In the genomic region with DNA sequence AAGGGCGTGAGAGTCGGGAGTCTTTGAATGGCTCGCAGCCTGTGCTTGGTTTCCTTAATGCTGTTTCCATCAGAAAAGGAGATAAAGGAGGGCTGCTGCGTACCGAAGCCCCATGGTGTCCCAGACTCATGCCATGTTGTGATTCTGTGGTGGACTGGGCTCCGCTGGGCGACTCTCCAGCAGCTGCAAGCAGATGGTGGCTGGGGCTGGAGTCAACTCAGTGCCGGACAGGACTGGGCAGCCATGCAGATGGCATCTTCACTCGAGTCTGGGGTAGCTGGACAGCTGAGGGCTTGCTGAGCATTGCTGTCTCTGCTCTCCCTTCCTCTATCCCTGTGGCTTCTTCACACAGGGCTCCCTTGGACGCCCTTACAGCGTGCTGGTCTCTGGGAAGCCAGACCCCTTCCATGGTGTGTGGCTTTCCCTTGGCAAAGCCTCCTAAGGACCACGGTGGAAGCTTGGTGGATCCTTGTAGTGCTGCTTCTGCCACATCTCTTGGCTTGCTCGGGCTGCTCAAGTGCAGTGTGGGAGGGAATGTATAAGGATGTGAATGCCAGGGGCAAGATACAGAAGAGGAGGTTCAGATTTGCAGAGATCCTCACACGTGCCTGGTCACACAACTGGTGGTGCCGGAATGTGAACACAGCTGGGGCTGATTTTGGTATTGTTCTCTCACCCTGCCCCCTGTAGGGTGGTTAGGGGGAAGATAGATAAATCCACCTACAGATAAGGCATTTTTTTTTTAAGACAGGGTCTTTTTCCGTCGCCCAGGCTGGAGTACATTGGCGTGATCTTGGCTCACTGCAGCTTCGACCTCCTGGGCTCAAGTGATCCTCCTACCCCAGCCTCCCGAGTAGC, we compare ENCODE assay signal across 21 cellular contexts. TPM values are rescaled to one million over a fixed set of nuclear protein-coding genes. Genes with fewer than 3 reads are reported as not detected.
A peak's percentile ranks its signal among the peaks of the same experiment; 100 is the strongest.
DNase-seq lines count a peak whose midpoint lies in the region; ATAC-seq and TF ChIP-seq lines count a peak whose summit lies in the region.
"Had no signal": no experiment of that assay in that cellular context is flagged by ENCODE, and none has a peak within 500 bp of the region (broad histone marks: within the 10 kb centered on the region; RNA-seq: fewer than 3 reads in every experiment).

No MANE protein-coding gene starts in this region.

- H3K27me3 ChIP-seq in CD4-positive, alpha-beta memory T cell (ENCODE audit: insufficient read depth, low read length): no peaks in the 10 kb centered on the region

- no peak overlapping the region for H3K27ac ChIP-seq in CD4-positive, alpha-beta memory T cell (ENCODE audit: low read depth, low read length)
- H3K27ac ChIP-seq in substantia nigra (ENCODE audit: low read depth, low read length, poor library complexity, severe bottlenecking): no peak overlapping the region
- H3K27ac ChIP-seq: C4-2B, epithelial cell of prostate had no signal

- H3K9me3 Mint-ChIP-seq in CD4-positive, alpha-beta memory T cell: no peaks in the 10 kb centered on the region
- H3K9me3 Mint-ChIP-seq: natural killer cell; T-helper 1 cell treated with Interleukin-12 subunit alpha and Interleukin-12 subunit beta and Interleukin-4 antibody, amounts not matched to agents 30 μg/mL and 1 μg/mL, for 36 hours had no signal

- H3K4me3 Mint-ChIP-seq in CD4-positive, alpha-beta memory T cell: peak overlapping the region in 5 of 8 donors; percentile 8 to 48 (median 20)
- H3K4me3 Mint-ChIP-seq in T-helper 17 cell: no peak overlapping the region
- H3K4me3 Mint-ChIP-seq: natural killer cell; T-helper 1 cell treated with Interleukin-12 subunit alpha and Interleukin-12 subunit beta and Interleukin-4 antibody, amounts not matched to agents 30 μg/mL and 1 μg/mL, for 36 hours had no signal

- peaks cover 16% of the 10 kb centered on the region for H3K4me1 ChIP-seq in CD4-positive, alpha-beta memory T cell (ENCODE audit: insufficient read depth, low read length)

- no peak for DNase-seq in CD4-positive, alpha-beta memory T cell
- DNase-seq in T-helper 17 cell (no peak), mesenteric fat pad (ENCODE audit: low spot score) (peak; percentile 55), ACHN (no peak), substantia nigra (lab: John Stamatoyannopoulos, UW) (no peak)
- DNase-seq: activated naive CD4-positive, alpha-beta T cell treated with Interleukin-2 at 50 U/mL for 16 hours; DMS153; foreskin melanocyte; H7; kidney glomerular epithelial cell; mesenchymal stem cell; natural killer cell; NCI-H187 treated with DMSO at 0.1 percent for 48 hours; NCI-H345; posterior cingulate gyrus; stimulated activated CD4-positive, alpha-beta T cell treated with anti-CD3 and anti-CD28 coated beads, Interleukin-2, amount 100 ng/mL, for 48 hours had no signal

- no peaks in the 10 kb centered on the region for H3K36me3 ChIP-seq in CD4-positive, alpha-beta memory T cell (ENCODE audit: insufficient read depth, low read length)

- ATAC-seq in T-helper 17 cell (no peak), GM19023 (IDR thresholded peaks at IDR 0.05; ENCODE audit: unreplicated experiment) (no peak)
- ATAC-seq: natural killer cell had no signal

- POLR2A ChIA-PET in CD4-positive, alpha-beta memory T cell (lab: Charles Lee; ENCODE audit: partially characterized antibody): interaction anchor here (0.6 to 2.2 kb wide), 3 partner anchors 8 to 58 kb away, joined by 3 to 8 read pairs (median 4); a partner anchor contains a TSS

- TF ChIP-seq CTCF in GM12873 (IDR thresholded peaks at IDR 0.05; ENCODE audit: insufficient read depth, low read depth, low read length, missing control alignments): peak; percentile 13

- H3K36me3 Mint-ChIP-seq in CD4-positive, alpha-beta memory T cell: peaks cover 4% of the 10 kb centered on the region in 2 donors
- no peaks in the 10 kb centered on the region for H3K36me3 Mint-ChIP-seq in T-helper 17 cell (ENCODE audit: low read depth)
- H3K36me3 Mint-ChIP-seq: natural killer cell had no signal

- in situ Hi-C loops in ACHN (cut with HindIII; ENCODE audit: low pct_ligation_motif_present, low pct_unique_long_range_greater_than_20kb, low sequenced_read_pairs): no loop called here

- intact Hi-C loops in CD4-positive, alpha-beta memory T cell (cut with micrococcal nuclease): loop anchor here (2.0 to 5.0 kb wide), 2 partner anchors 38 to 43 kb away; a partner anchor contains a TSS

- peaks cover 28 to 63% (median 44%) of the 10 kb centered on the region in 4 donors for H3K4me1 Mint-ChIP-seq in CD4-positive, alpha-beta memory T cell
- H3K4me1 Mint-ChIP-seq in T-helper 17 cell: peaks cover 18% of the 10 kb centered on the region

- no peaks in the 10 kb centered on the region for H3K27me3 Mint-ChIP-seq in CD4-positive, alpha-beta memory T cell
- H3K27me3 Mint-ChIP-seq in T-helper 17 cell: no peaks in the 10 kb centered on the region

- H3K9me3 ChIP-seq in CD4-positive, alpha-beta memory T cell (ENCODE audit: control insufficient read depth in 1 of 2, low read length in 2 of 2): no peaks in the 10 kb centered on the region
- H3K9me3 ChIP-seq in T-helper 17 cell (ENCODE audit: control insufficient read depth, low read length, poor library complexity, severe bottlenecking): no peaks in the 10 kb centered on the region

- H3K4me3 ChIP-seq in CD4-positive, alpha-beta memory T cell (ENCODE audit: low read length in 2 of 2): no peak overlapping the region

- CTCF ChIA-PET in CD4-positive, alpha-beta memory T cell (lab: Charles Lee; ENCODE audit: partially characterized antibody): interaction anchor here (0.9 to 1.0 kb wide), 2 partner anchors 8 to 14 kb away, joined by 3 read pairs; no protein-coding TSS in a partner anchor

- H3K27ac Mint-ChIP-seq in CD4-positive, alpha-beta memory T cell: peak overlapping the region in 6 of 7 donors; percentile 22 to 95 (median 68)
- H3K27ac Mint-ChIP-seq in T-helper 17 cell: peak overlapping the region; percentile 95

RNA-seq across cellular contexts. Expression of a gene that starts 9.0 kb away (rescaled TPM):
- 10 to 100 TPM; 18.9 to 19.6 TPM for total RNA-seq in CD4-positive, alpha-beta memory T cell
- 1 to 10 TPM; 8.0 to 9.5 TPM for polyA plus RNA-seq in CD4-positive, alpha-beta memory T cell
- total RNA-seq in T-helper 17 cell (10 to 100 TPM; 10.0 to 12.2 TPM), mesenteric fat pad (10.2 TPM)

RNA-seq across cellular contexts. Expression of a gene that starts 43.0 kb away (rescaled TPM):
- 10 to 100 TPM; 39.5 to 43.9 TPM for total RNA-seq in CD4-positive, alpha-beta memory T cell
- 10 to 100 TPM; 49.8 to 59.3 TPM for polyA plus RNA-seq in CD4-positive, alpha-beta memory T cell
- total RNA-seq in T-helper 17 cell: 10 to 100 TPM; 32.0 to 34.5 TPM
- 43.4 TPM for total RNA-seq in mesenteric fat pad
